ENCODE assay signal across 31 cellular contexts in the genomic region with DNA sequence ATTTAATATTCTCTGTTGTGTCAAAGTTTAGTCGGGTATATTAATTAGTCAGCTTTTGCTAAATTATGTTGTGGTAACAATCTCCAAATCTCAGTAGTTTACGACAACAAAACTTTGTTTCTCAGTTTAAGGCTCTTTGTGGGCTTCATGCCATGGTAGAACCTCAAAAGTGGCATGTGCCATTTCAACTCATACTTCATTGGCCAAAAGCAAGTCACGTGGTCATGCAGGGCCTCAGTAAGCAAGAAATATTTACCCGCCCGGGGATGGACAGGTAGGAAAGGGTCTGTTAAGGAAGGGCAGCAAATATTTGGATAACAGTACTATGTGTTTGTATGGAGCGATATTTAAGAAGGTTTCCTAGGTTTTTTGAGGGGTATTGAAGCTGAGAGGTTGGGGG.
"Had no signal": no experiment of that assay in that cellular context is flagged by ENCODE, and none has a peak within 500 bp of the region (broad histone marks: within the 10 kb centered on the region; RNA-seq: fewer than 3 reads in every experiment).

No MANE protein-coding gene starts in this region.

- H3K27me3 ChIP-seq: adrenal gland, breast epithelium had no signal

- H3K4me1 Mint-ChIP-seq: activated naive CD8-positive, alpha-beta T cell treated with anti-CD3 and anti-CD28 coated beads, Interleukin-2, amount 10 ng/mL, durations not matched to agents 7 days and 5 days; T-cell had no signal

- H3K27ac Mint-ChIP-seq: activated CD4-positive, alpha-beta T cell treated with anti-CD3 and anti-CD28 coated beads for 36 hours; activated CD8-positive, alpha-beta T cell treated with anti-CD3 and anti-CD28 coated beads for 36 hours; activated naive CD8-positive, alpha-beta T cell treated with anti-CD3 and anti-CD28 coated beads, Interleukin-2, amount 10 ng/mL, durations not matched to agents 7 days and 5 days; T-cell had no signal

- H3K9me3 ChIP-seq: adrenal gland, breast epithelium had no signal

- DNase-seq: activated CD4-positive, alpha-beta T cell treated with anti-CD3 and anti-CD28 coated beads for 36 hours; activated CD4-positive, alpha-beta T cell treated with anti-CD3 and anti-CD28 coated beads, Interleukin-2, amount 50 U/mL, for 1 hour; activated CD8-positive, alpha-beta memory T cell treated with anti-CD3 and anti-CD28 coated beads, Interleukin-2, amount 50 U/mL, for 4 hours; activated CD8-positive, alpha-beta T cell treated with anti-CD3 and anti-CD28 coated beads for 36 hours; activated naive CD4-positive, alpha-beta T cell treated with anti-CD3 and anti-CD28 coated beads, Interleukin-2, amount 50 U/mL, for 16 hours; activated naive CD8-positive, alpha-beta T cell treated with anti-CD3 and anti-CD28 coated beads, Interleukin-2, amount 10 ng/mL, durations not matched to agents 7 days and 5 days; activated T-cell treated with anti-CD3 and anti-CD28 coated beads, Interleukin-2, amount 50 U/mL, for 1 hour; adrenal gland; aorta; caudate nucleus; Kasumi-1; NCI-H1048; NCI-H1417; NCI-H1694; NCI-H2029; NCI-H2107; NCI-H2171 treated with DMSO at 0.1 percent for 48 hours; NCI-H345; NCI-H510A; NCI-H526 treated with DMSO at 0.1 percent for 48 hours; NCI-H82; NK-92 treated with Interleukin-12 subunit alpha and Interleukin-12 subunit beta, amount 100 ng/mL, for 24 hours; OCI-M1; RPMI8226; T-cell; T-helper 2 cell had no signal

- H3K27ac ChIP-seq: adrenal gland, breast epithelium, SK-N-MC, VCaP had no signal

- H3K36me3 Mint-ChIP-seq: activated naive CD8-positive, alpha-beta T cell treated with anti-CD3 and anti-CD28 coated beads, Interleukin-2, amount 10 ng/mL, durations not matched to agents 7 days and 5 days; T-cell had no signal

- H3K4me3 Mint-ChIP-seq: activated CD4-positive, alpha-beta T cell treated with anti-CD3 and anti-CD28 coated beads for 36 hours; activated CD8-positive, alpha-beta T cell treated with anti-CD3 and anti-CD28 coated beads for 36 hours; activated naive CD8-positive, alpha-beta T cell treated with anti-CD3 and anti-CD28 coated beads, Interleukin-2, amount 10 ng/mL, durations not matched to agents 7 days and 5 days; T-cell had no signal

- H3K4me3 ChIP-seq: adrenal gland, breast epithelium, SK-N-MC had no signal

- H3K9me3 Mint-ChIP-seq: activated CD8-positive, alpha-beta T cell treated with anti-CD3 and anti-CD28 coated beads for 36 hours; activated naive CD8-positive, alpha-beta T cell treated with anti-CD3 and anti-CD28 coated beads, Interleukin-2, amount 10 ng/mL, durations not matched to agents 7 days and 5 days; T-cell had no signal

- ATAC-seq: activated CD4-positive, alpha-beta T cell treated with anti-CD3 and anti-CD28 coated beads for 36 hours; activated CD8-positive, alpha-beta T cell treated with anti-CD3 and anti-CD28 coated beads for 36 hours; Panc1; Right ventricle myocardium inferior; T-cell had no signal

- H3K4me1 ChIP-seq: breast epithelium had no signal

- H3K36me3 ChIP-seq: adrenal gland, breast epithelium had no signal
